In the genomic region with DNA sequence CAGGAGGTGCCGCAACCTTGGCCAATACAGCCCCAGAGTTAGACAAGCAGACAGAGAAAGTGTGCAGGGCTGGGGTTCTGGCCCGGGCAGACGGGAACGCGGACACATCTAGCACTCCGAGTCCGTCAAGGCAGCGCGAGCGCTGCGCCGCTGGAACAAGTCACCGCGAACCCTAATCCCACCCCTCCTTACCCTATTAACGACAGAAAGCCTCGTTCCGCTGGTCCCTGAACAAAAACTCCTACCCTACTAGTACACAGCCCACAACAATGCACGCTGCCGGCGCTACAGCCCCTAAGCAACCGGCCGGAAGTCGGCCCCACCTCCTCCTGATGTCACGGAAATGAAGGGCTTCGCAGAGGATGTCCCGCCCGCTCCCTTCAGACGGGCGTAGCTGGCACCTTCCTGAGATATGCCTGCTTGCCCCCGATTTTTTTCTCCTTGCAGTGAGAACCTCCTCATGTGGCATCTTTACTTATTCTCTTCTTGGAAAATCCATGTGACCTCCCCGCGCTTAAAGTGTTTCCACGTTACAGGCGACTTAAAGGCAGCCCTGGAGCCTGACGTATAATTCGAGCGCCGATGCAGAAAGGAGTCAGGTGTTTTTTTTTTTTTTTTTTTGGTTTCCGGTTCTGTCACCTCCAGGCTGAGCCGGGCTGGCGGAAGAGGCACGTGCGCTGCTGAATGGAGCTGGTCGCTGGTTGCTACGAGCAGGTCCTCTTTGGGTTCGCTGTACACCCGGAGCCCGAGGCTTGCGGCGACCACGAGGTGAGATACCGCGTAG, we compare ENCODE assay signal across 8 cellular contexts. TPM values are rescaled to one million over a fixed set of nuclear protein-coding genes. Genes with fewer than 3 reads are reported as not detected.
A peak's percentile ranks its signal among the peaks of the same experiment; 100 is the strongest.
DNase-seq lines count a peak whose midpoint lies in the region; ATAC-seq and TF ChIP-seq lines count a peak whose summit lies in the region.

Gene C6orf52 (minus strand): TSS at position 315 of the 784 bp plus-strand sequence. CDS start 7,066 bp downstream, outside the sequence.
A gene with protein sequence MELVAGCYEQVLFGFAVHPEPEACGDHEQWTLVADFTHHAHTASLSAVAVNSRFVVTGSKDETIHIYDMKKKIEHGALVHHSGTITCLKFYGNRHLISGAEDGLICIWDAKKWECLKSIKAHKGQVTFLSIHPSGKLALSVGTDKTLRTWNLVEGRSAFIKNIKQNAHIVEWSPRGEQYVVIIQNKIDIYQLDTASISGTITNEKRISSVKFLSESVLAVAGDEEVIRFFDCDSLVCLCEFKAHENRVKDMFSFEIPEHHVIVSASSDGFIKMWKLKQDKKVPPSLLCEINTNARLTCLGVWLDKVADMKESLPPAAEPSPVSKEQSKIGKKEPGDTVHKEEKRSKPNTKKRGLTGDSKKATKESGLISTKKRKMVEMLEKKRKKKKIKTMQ (plus strand): TSS at position 671 of the 784 bp plus-strand sequence. CDS start 14 bp downstream, at position 685.

- TSS peak; percentile 93 for BruUV-seq in Panc1 (replicated peaks; lab: Mats Ljungman, UMichigan)

- CTCF ChIA-PET in Panc1 (lab: Charles Lee): interaction anchor here (0.5 to 0.7 kb wide), 4 partner anchors 29 to 189 kb away, joined by 3 to 11 read pairs (median 7); no protein-coding TSS in a partner anchor

- intact Hi-C loops in Panc1 (cut with micrococcal nuclease; ENCODE audit: unreplicated experiment): loop anchor here (1.0 to 10.0 kb wide), 2 partner anchors 65 to 170 kb away; partner anchors contain the start of gene GCNT2
- intact Hi-C loops in esophagus squamous epithelium (cut with DNase I): loop anchor here (10.0 kb wide), 1 partner anchor 180 kb away; no protein-coding TSS in a partner anchor

- H2AFZ ChIP-seq in KMS-11 (ENCODE audit: low read depth): peak within 1 kb of the TSS; percentile 79

- H3K9ac ChIP-seq in KMS-11: peak within 1 kb of the TSS; percentile 89

- no peaks in the 10 kb centered on the region for H3K27me3 Mint-ChIP-seq in activated T-cell treated with anti-CD3 and anti-CD28 coated beads, Interleukin-2, amount 50 U/mL, for 72 hours (ENCODE audit: low read depth)

- peak in 3 of 4 donors; percentile 81 to 92 (median 88) for TF ChIP-seq POLR2A in esophagus squamous epithelium (IDR thresholded peaks at IDR 0.05)

- ATAC-seq in GM21786 (IDR thresholded peaks at IDR 0.05; ENCODE audit: unreplicated experiment): peak; percentile 99
- ATAC-seq in Panc1: peak; percentile 99
- ATAC-seq in activated T-cell treated with anti-CD3 and anti-CD28 coated beads, Interleukin-2, amount 50 U/mL, for 72 hours (replicated peaks in 1 of 2): peak; percentile 97

- H4K20me1 ChIP-seq in KMS-11 (ENCODE audit: insufficient read depth): no peaks in the 10 kb centered on the region

- 0% methylated on average over 27 to 30 of the region's 53 CpGs for WGBS in esophagus squamous epithelium, 2 donors

- H3K27ac ChIP-seq in KMS-11: peak within 1 kb of the TSS; percentile 89
- H3K27ac ChIP-seq in Panc1 (ENCODE audit: low read length): peak within 1 kb of the TSS; percentile 98
- peak within 1 kb of the TSS; percentile 90 to 99 (median 96) for H3K27ac ChIP-seq in esophagus squamous epithelium
- peak within 1 kb of the TSS; percentile 98 for H3K27ac ChIP-seq in muscle layer of duodenum (ENCODE audit: low read length)

- H3K27me3 ChIP-seq in KMS-11 (ENCODE audit: insufficient read depth, low read depth) (no peaks in the 10 kb centered on the region), Panc1 (ENCODE audit: control insufficient read depth, insufficient read depth, low read length) (no peaks in the 10 kb centered on the region), esophagus squamous epithelium (no peaks in the 10 kb centered on the region), muscle layer of duodenum (ENCODE audit: low read depth, low read length) (no peaks in the 10 kb centered on the region)

- peaks cover 59% of the 10 kb centered on the region for H3K4me1 Mint-ChIP-seq in activated T-cell treated with anti-CD3 and anti-CD28 coated beads, Interleukin-2, amount 50 U/mL, for 72 hours (ENCODE audit: low read depth)

- H3K4me1 ChIP-seq in KMS-11 (ENCODE audit: low read depth, poor library complexity, severe bottlenecking) (peaks cover 24% of the 10 kb centered on the region), Panc1 (ENCODE audit: control insufficient read depth, insufficient read depth, low read length) (peaks cover 27% of the 10 kb centered on the region), esophagus squamous epithelium (peaks cover 12 to 63% (median 16%) of the 10 kb centered on the region in 3 donors), muscle layer of duodenum (ENCODE audit: control insufficient read depth in 1 of 2, insufficient read depth in 2 of 2, low read length in 2 of 2) (peaks cover 13 to 21% of the 10 kb centered on the region in 2 donors)

- TF ChIP-seq CTCF in KMS-11 (conservative IDR thresholded peaks at IDR 0.05; ENCODE audit: low read depth, low read length) (no peak), Panc1 (IDR thresholded peaks at IDR 0.05) (no peak), esophagus squamous epithelium (IDR thresholded peaks at IDR 0.05) (peak in 2 of 6 experiments; percentile 2 to 10)

- peak within 1 kb of the TSS; percentile 100 for H3K27ac Mint-ChIP-seq in activated T-cell treated with anti-CD3 and anti-CD28 coated beads, Interleukin-2, amount 50 U/mL, for 72 hours

- peaks cover 3% of the 10 kb centered on the region; the same call in 1 of the 2 replicates for H3K36me3 ChIP-seq in KMS-11 (ENCODE audit: insufficient read depth)
- peaks cover 5% of the 10 kb centered on the region for H3K36me3 ChIP-seq in Panc1 (ENCODE audit: control insufficient read depth, insufficient read depth, low read length)
- H3K36me3 ChIP-seq in esophagus squamous epithelium: peaks cover 0 to 25% (median 7%) of the 10 kb centered on the region in 3 donors
- H3K36me3 ChIP-seq in muscle layer of duodenum (ENCODE audit: control insufficient read depth in 1 of 2, insufficient read depth in 2 of 2, low read length in 2 of 2): peaks cover 15 to 20% of the 10 kb centered on the region in 2 donors

- peak within 1 kb of the TSS; percentile 24 for H3K4me3 ChIP-seq in KMS-11 (IDR thresholded peaks at IDR 0.05; ENCODE audit: insufficient read depth, low read depth, low read length)
- H3K4me3 ChIP-seq in Panc1 (ENCODE audit: low read depth in 2 of 2, low read length in 2 of 2): peak within 1 kb of the TSS; percentile 95 to 98
- H3K4me3 ChIP-seq in esophagus squamous epithelium: peak within 1 kb of the TSS; percentile 63 to 90 (median 76)
- peak within 1 kb of the TSS; percentile 82 to 98 for H3K4me3 ChIP-seq in muscle layer of duodenum (ENCODE audit: low read depth in 1 of 2, low read length in 2 of 2)

- no peaks in the 10 kb centered on the region for H3K9me3 Mint-ChIP-seq in activated T-cell treated with anti-CD3 and anti-CD28 coated beads, Interleukin-2, amount 50 U/mL, for 72 hours

- no peaks in the 10 kb centered on the region for H3K9me3 ChIP-seq in Panc1 (ENCODE audit: control insufficient read depth, insufficient read depth, low read depth, low read length)
- no peaks in the 10 kb centered on the region for H3K9me3 ChIP-seq in esophagus squamous epithelium
- H3K9me3 ChIP-seq in muscle layer of duodenum (ENCODE audit: control insufficient read depth in 1 of 2, low read length in 2 of 2): no peaks in the 10 kb centered on the region

- peaks cover 10 to 31% of the 10 kb centered on the region in 2 donors for H3K36me3 Mint-ChIP-seq in activated T-cell treated with anti-CD3 and anti-CD28 coated beads, Interleukin-2, amount 50 U/mL, for 72 hours (ENCODE audit: insufficient read depth in 2 of 2)

- DNase-seq in DMS79 treated with DMSO at 0.1 percent for 48 hours (lab: John Stamatoyannopoulos, UW): peak; percentile 72
- peak; percentile 97 for DNase-seq in Panc1 (ENCODE audit: low read depth, low spot score)
- peak; percentile 90 to 94 for DNase-seq in activated T-cell treated with anti-CD3 and anti-CD28 coated beads, Interleukin-2, amount 50 U/mL, for 72 hours
- peak; percentile 78 for DNase-seq in esophagus squamous epithelium (lab: John Stamatoyannopoulos, UW)
- DNase-seq in stimulated activated CD8-positive, alpha-beta memory T cell treated with anti-CD3 and anti-CD28 coated beads, Interleukin-7, amount 100 ng/mL, for 24 hours (ENCODE audit: low read depth): peak; percentile 84

- H3K79me2 ChIP-seq in KMS-11 (ENCODE audit: insufficient read depth, low read depth): peaks cover 46% of the 10 kb centered on the region

- H3K4me3 Mint-ChIP-seq in activated T-cell treated with anti-CD3 and anti-CD28 coated beads, Interleukin-2, amount 50 U/mL, for 72 hours: peak within 1 kb of the TSS; percentile 88 to 95

- POLR2A ChIA-PET in Panc1 (lab: Charles Lee): interaction anchor here (0.5 to 1.0 kb wide), 9 partner anchors 11 to 1880 kb away, joined by 3 to 14 read pairs (median 5); no protein-coding TSS in a partner anchor

- H3K4me2 ChIP-seq in KMS-11: peak within 1 kb of the TSS; percentile 88

- in situ Hi-C loops in Panc1 (cut with HindIII; ENCODE audit: low pct_unique_long_range_greater_than_20kb, low sequenced_read_pairs): no loop called here

RNA-seq across cellular contexts. Expression of gene C6orf52, which starts in this region (rescaled TPM):
- total RNA-seq in Panc1 (2021; ENCODE audit: unreplicated experiment) (6.5 TPM), esophagus squamous epithelium (not detected)
- polyA plus RNA-seq in Panc1 (2012; ENCODE audit: insufficient read length): 5.1 TPM
- total RNA-seq in activated T-cell treated with anti-CD3 and anti-CD28 coated beads, Interleukin-2, amount 50 U/mL, for 72 hours: 1 to 10 TPM; 2.7 to 4.4 TPM

RNA-seq across cellular contexts. Expression of the second gene that starts in this region (rescaled TPM):
- total RNA-seq in Panc1 (2021; ENCODE audit: unreplicated experiment) (27.3 TPM), esophagus squamous epithelium (10 to 100 TPM; 11.4 to 23.6 (median 19.4) TPM)
- 18.1 TPM for polyA plus RNA-seq in Panc1 (2012; ENCODE audit: insufficient read length)
- 10 to 100 TPM; 21.1 to 21.7 TPM for total RNA-seq in activated T-cell treated with anti-CD3 and anti-CD28 coated beads, Interleukin-2, amount 50 U/mL, for 72 hours

Comparison
In these comparisons a context has a peak if more than half of its experiments do, and no peak if none do; other contexts are left out.
1. Peak in every context shown above with its lines: DNase-seq, ATAC-seq, H3K4me3 ChIP-seq and H3K27ac ChIP-seq.
2. H3K4me3 ChIP-seq: peak in every context shown above with its lines; median percentile 96 in Panc1; 90 in muscle layer of duodenum; 76 in esophagus squamous epithelium; 24 in KMS-11.